In genomic region chr7:5553298-5553877, GRCh38 we compare ENCODE assay signal across 1 cellular context.
TF ChIP-seq lines count a peak whose summit lies in the region.

No MANE protein-coding gene starts in this region.

TF ChIP-seq in A549, 52 proteins besides CTCF, POLR2A, EP300 and RAD21 (continued from another document):
- TF ChIP-seq ESRRA (IDR thresholded peaks at IDR 0.05; ENCODE audit: borderline replicate concordance, low read length) (no peak), FOXS1 (CRISPR knock-in tag; IDR thresholded peaks at IDR 0.05) (no peak), POLR2AphosphoS2 (conservative IDR thresholded peaks at IDR 0.05; ENCODE audit: low read length) (no peak), HDAC2 (IDR thresholded peaks at IDR 0.05) (no peak)
- TF ChIP-seq, protein P1, sequence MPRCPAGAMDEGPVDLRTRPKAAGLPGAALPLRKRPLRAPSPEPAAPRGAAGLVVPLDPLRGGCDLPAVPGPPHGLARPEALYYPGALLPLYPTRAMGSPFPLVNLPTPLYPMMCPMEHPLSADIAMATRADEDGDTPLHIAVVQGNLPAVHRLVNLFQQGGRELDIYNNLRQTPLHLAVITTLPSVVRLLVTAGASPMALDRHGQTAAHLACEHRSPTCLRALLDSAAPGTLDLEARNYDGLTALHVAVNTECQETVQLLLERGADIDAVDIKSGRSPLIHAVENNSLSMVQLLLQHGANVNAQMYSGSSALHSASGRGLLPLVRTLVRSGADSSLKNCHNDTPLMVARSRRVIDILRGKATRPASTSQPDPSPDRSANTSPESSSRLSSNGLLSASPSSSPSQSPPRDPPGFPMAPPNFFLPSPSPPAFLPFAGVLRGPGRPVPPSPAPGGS (IDR thresholded peaks at IDR 0.05), result no peak
